In genomic region chr5:36070687-36071571, GRCh38 we compare ENCODE assay signal across 10 cellular contexts. TPM values are rescaled to one million over a fixed set of nuclear protein-coding genes. Genes with fewer than 3 reads are reported as not detected.
DNase-seq lines count a peak whose midpoint lies in the region; ATAC-seq, FAIRE-seq and TF ChIP-seq lines count a peak whose summit lies in the region.
"Had no signal": no experiment of that assay in that cellular context is flagged by ENCODE, and none has a peak within 500 bp of the region (broad histone marks: within the 10 kb centered on the region; RNA-seq: fewer than 3 reads in every experiment).

No MANE protein-coding gene starts in this region.

- peaks cover 43% of the 10 kb centered on the region for H3K27me3 Mint-ChIP-seq in nephron progenitor cell (ENCODE audit: low read depth, poor library complexity)

- DNase-seq in IMR-90 (no peak), H1 (ENCODE audit: low read depth in 1 of 2, low spot score in 2 of 2) (no peak), COLO829 (ENCODE audit: low spot score) (no peak), nephron progenitor cell (no peak), NCI-H1092 (lab: John Stamatoyannopoulos, UW) (no peak)
- DNase-seq in central memory CD4-positive, alpha-beta T cell, result no peak
- DNase-seq: NCI-H1105 had no signal

- H3K23ac ChIP-seq in IMR-90 (ENCODE audit: low read depth, low read length), result no peak overlapping the region
- H3K23ac ChIP-seq in H1 (ENCODE audit: insufficient read length), result no peak overlapping the region

- H3K36me3 Mint-ChIP-seq in nephron progenitor cell (ENCODE audit: low read depth), result no peaks in the 10 kb centered on the region

- CTCF ChIA-PET in IMR-90 (lab: Yijun Ruan, JAX), result no interaction called here
- CTCF ChIA-PET in H1 (lab: Charles Lee; ENCODE audit: partially characterized antibody), result interaction anchor here (0.5 to 3.8 kb wide), 5 partner anchors 8 to 49 kb away, joined by 3 to 26 read pairs (median 6); no protein-coding TSS in a partner anchor

- ATAC-seq in GM19025 (IDR thresholded peaks at IDR 0.05; ENCODE audit: low read depth, unreplicated experiment) (peak; percentile 45), IMR-90 (ENCODE audit: low read depth) (no peak)

- H3K9me3 ChIP-seq in IMR-90 (ENCODE audit: control insufficient read depth, insufficient read depth, low read length) (no peaks in the 10 kb centered on the region), H1 (ENCODE audit: insufficient read depth in 2 of 2, low read depth in 1 of 2, low read length in 1 of 2) (no peaks in the 10 kb centered on the region)

- H3K4me1 Mint-ChIP-seq in nephron progenitor cell, result peaks cover 17% of the 10 kb centered on the region

- no peak overlapping the region for H2AK9ac ChIP-seq in IMR-90 (replicated peaks; ENCODE audit: low read depth, low read length, poor library complexity)

- no peak overlapping the region for H2BK120ac ChIP-seq in IMR-90 (ENCODE audit: low read depth, low read length)
- no peak overlapping the region for H2BK120ac ChIP-seq in H1 (replicated peaks; ENCODE audit: low read depth, low read length)

- H3K27me3 ChIP-seq in IMR-90 (ENCODE audit: control insufficient read depth, insufficient read depth, low read length) (peaks cover 17% of the 10 kb centered on the region), H1 (replicated peaks in 1 of 4; ENCODE audit: control insufficient read depth in 3 of 4, extremely low read depth in 1 of 4, insufficient read depth in 3 of 4, low read length in 3 of 4) (no peaks in the 10 kb centered on the region; a peak in 1 of 7 replicates)

- no peaks in the 10 kb centered on the region for H3K36me3 ChIP-seq in IMR-90 (ENCODE audit: control insufficient read depth, insufficient read depth, low read length)
- H3K36me3 ChIP-seq in H1 (ENCODE audit: control insufficient read depth in 2 of 4, insufficient read depth in 4 of 4, low read length in 3 of 4), result no peaks in the 10 kb centered on the region

- H3K4me3 ChIP-seq in IMR-90 (ENCODE audit: insufficient read depth, low read depth, low read length) (peak overlapping the region; percentile 4; the same call in 1 of the 2 replicates), H1 (ENCODE audit: extremely low read depth in 1 of 4, insufficient read depth in 2 of 4, low read depth in 3 of 4, low read length in 4 of 4) (no peak overlapping the region)

- no peak overlapping the region for H2BK5ac ChIP-seq in IMR-90 (ENCODE audit: low read depth, low read length, poor library complexity, severe bottlenecking)
- no peak overlapping the region for H2BK5ac ChIP-seq in H1 (ENCODE audit: low read depth, low read length)

- no peak overlapping the region for H2AK5ac ChIP-seq in IMR-90 (ENCODE audit: low read depth, low read length)
- H2AK5ac ChIP-seq in H1 (ENCODE audit: low read depth, low read length), result no peak overlapping the region

- H3K18ac ChIP-seq in IMR-90 (ENCODE audit: low read depth, low read length) (no peak overlapping the region), H1 (ENCODE audit: extremely low read depth, low read length) (no peak overlapping the region)

- no TSS peak for BruUV-seq in IMR-90 (replicated peaks; lab: Mats Ljungman, UMichigan)

- H3K9ac ChIP-seq in IMR-90 (ENCODE audit: low read depth, low read length), result no peak overlapping the region
- no peak overlapping the region for H3K9ac ChIP-seq in H1 (replicated peaks in 1 of 4; ENCODE audit: extremely low read depth in 1 of 4, low read depth in 3 of 4, low read length in 3 of 4)

- TF ChIP-seq POLR2A in IMR-90 (IDR thresholded peaks at IDR 0.05; ENCODE audit: low read depth, low read length) (no peak), H1 (IDR thresholded peaks at IDR 0.05; ENCODE audit: control extremely low read depth in 1 of 2, low read depth in 2 of 2, low read length in 2 of 2) (no peak)

- no peaks in the 10 kb centered on the region for H3K9me1 ChIP-seq in IMR-90 (ENCODE audit: insufficient read depth, low read length)

- H4K5ac ChIP-seq in IMR-90 (ENCODE audit: low read depth, low read length), result no peak overlapping the region
- no peak overlapping the region for H4K5ac ChIP-seq in H1 (ENCODE audit: insufficient read length, low read depth, low read length)

- H3K56ac ChIP-seq in IMR-90 (ENCODE audit: extremely low read depth, insufficient read depth, low read length) (no peak overlapping the region), H1 (replicated peaks; ENCODE audit: insufficient read length, low read depth, low read length) (no peak overlapping the region)

- in situ Hi-C loops in IMR-90 (cut with MboI; ENCODE audit: low sequenced_read_pairs), result no loop called here

- H3K4me3 Mint-ChIP-seq in nephron progenitor cell, result no peak overlapping the region

- peaks cover 5% of the 10 kb centered on the region; the same call in 1 of the 2 replicates for H3K23me2 ChIP-seq in H1 (ENCODE audit: low read depth, low read length)

- POLR2A ChIA-PET in IMR-90 (lab: Charles Lee; ENCODE audit: unreplicated experiment) (no interaction called here), H1 (lab: Charles Lee; ENCODE audit: partially characterized antibody) (interaction anchor here (2.1 kb wide), 1 partner anchor 8 kb away, joined by 4 read pairs; no protein-coding TSS in a partner anchor)

- H2AFZ ChIP-seq in IMR-90 (replicated peaks; ENCODE audit: low read length, poor library complexity) (no peak overlapping the region), H1 (ENCODE audit: low read length) (no peak overlapping the region)

- TF ChIP-seq CTCF in IMR-90 (conservative IDR thresholded peaks at IDR 0.05; ENCODE audit: low read depth, low read length) (no peak), H1 (IDR thresholded peaks at IDR 0.05; ENCODE audit: control extremely low read depth in 1 of 3, insufficient read depth in 1 of 3, low read depth in 1 of 3, low read length in 3 of 3) (no peak), nephron progenitor cell (IDR thresholded peaks at IDR 0.05) (no peak)

- TF ChIP-seq RAD21 in IMR-90 (IDR thresholded peaks at IDR 0.05; ENCODE audit: low read length), result no peak
- TF ChIP-seq RAD21 in H1 (IDR thresholded peaks at IDR 0.05 in 1 of 2, conservative IDR thresholded peaks at IDR 0.05 in 1 of 2; ENCODE audit: low read depth in 2 of 2, low read length in 2 of 2), result no peak

- H3K14ac ChIP-seq in IMR-90 (replicated peaks; ENCODE audit: low read depth, low read length) (no peak overlapping the region), H1 (ENCODE audit: insufficient read length) (no peak overlapping the region)

- H2BK15ac ChIP-seq in IMR-90 (ENCODE audit: low read depth, low read length), result no peak overlapping the region
- no peak overlapping the region for H2BK15ac ChIP-seq in H1 (ENCODE audit: low read length)

- no peak for TF ChIP-seq EP300 in H1 (IDR thresholded peaks at IDR 0.05; ENCODE audit: borderline replicate concordance in 1 of 2, low read depth in 2 of 2, low read length in 2 of 2)

- dilution Hi-C loops in IMR-90 (cut with HindIII; ENCODE audit: low sequenced_read_pairs, unreplicated experiment), result no loop called here

- peak; percentile 27 for FAIRE-seq in A204.1 (lab: Jason Lieb, UNC)
- peak; percentile 42 for FAIRE-seq in H1 (lab: Jason Lieb, UNC)

- H3K4me1 ChIP-seq in IMR-90 (ENCODE audit: control insufficient read depth, insufficient read depth, low read length) (no peaks in the 10 kb centered on the region), H1 (replicated peaks in 1 of 4; ENCODE audit: control insufficient read depth in 3 of 4, insufficient read depth in 4 of 4, low read length in 3 of 4) (peaks cover 0 to 10% (median 5%) of the 10 kb centered on the region in 4 experiments; a peak in 3 of 7 replicates)

- H4K8ac ChIP-seq in IMR-90 (ENCODE audit: low read depth in 2 of 2, low read length in 2 of 2) (no peak overlapping the region), H1 (ENCODE audit: extremely low read depth, insufficient read depth, low read length) (no peak overlapping the region)

- no peak overlapping the region for H3K4ac ChIP-seq in IMR-90 (ENCODE audit: low read depth, low read length)
- H3K4ac ChIP-seq in H1 (replicated peaks; ENCODE audit: insufficient read length, low read depth, low read length), result no peak overlapping the region

- H3K27ac ChIP-seq in IMR-90 (ENCODE audit: insufficient read depth, low read length) (no peak overlapping the region), H1 (ENCODE audit: low read depth, low read length) (no peak overlapping the region)

- 67% methylated on average over 4 of the region's 9 CpGs; no CpG with 5 or more reads in 1 of the 2 experiments for WGBS in IMR-90 (ENCODE audit: extremely low coverage in 2 of 2, insufficient read length in 1 of 2), 2 experiments
- WGBS in H1 (ENCODE audit: extremely low coverage in 1 of 2, insufficient coverage in 1 of 2, insufficient read length in 1 of 2, insufficient replicate concordance in 2 of 2, low coverage in 1 of 2, low lambda C conversion rate in 2 of 2, missing lambda C conversion rate in 1 of 2), 2 experiments, result 84% methylated on average over 8 of the region's 9 CpGs; no CpG with 5 or more reads in 1 of the 2 experiments

- H3K4me2 ChIP-seq in IMR-90 (ENCODE audit: low read depth, low read length), result no peak overlapping the region; the same call in 1 of the 2 replicates
- H3K4me2 ChIP-seq in H1 (ENCODE audit: insufficient read depth in 1 of 2, low read depth in 2 of 2, low read length in 2 of 2), result no peak overlapping the region

- intact Hi-C loops in IMR-90 (cut with micrococcal nuclease), result loop anchor here (10.0 kb wide), 1 partner anchor 624 kb away; no protein-coding TSS in a partner anchor

- H4K20me1 ChIP-seq in IMR-90 (ENCODE audit: insufficient read depth, low read length) (no peaks in the 10 kb centered on the region), H1 (replicated peaks in 1 of 2; ENCODE audit: control insufficient read depth in 1 of 2, insufficient read depth in 2 of 2, low read length in 2 of 2) (no peaks in the 10 kb centered on the region)

- H2BK20ac ChIP-seq in IMR-90 (ENCODE audit: low read depth, low read length), result no peak overlapping the region
- H2BK20ac ChIP-seq in H1 (ENCODE audit: low read length), result no peak overlapping the region

- H2BK12ac ChIP-seq in H1 (ENCODE audit: low read depth, low read length), result no peak overlapping the region

- no peak overlapping the region for H3K27ac Mint-ChIP-seq in nephron progenitor cell

- no peaks in the 10 kb centered on the region for H3K79me2 ChIP-seq in H1 (ENCODE audit: control insufficient read depth in 1 of 2, insufficient read depth in 2 of 2, low read length in 2 of 2)

- H4K91ac ChIP-seq in IMR-90 (ENCODE audit: insufficient read depth, low read depth, low read length) (no peak overlapping the region), H1 (replicated peaks; ENCODE audit: insufficient read length, low read length) (no peak overlapping the region)

- H3K9me3 Mint-ChIP-seq in nephron progenitor cell, result no peaks in the 10 kb centered on the region

- H3K79me1 ChIP-seq in IMR-90 (ENCODE audit: low read depth in 1 of 2, low read length in 2 of 2) (no peaks in the 10 kb centered on the region), H1 (ENCODE audit: low read depth, low read length) (no peaks in the 10 kb centered on the region)

RNA-seq across cellular contexts. Expression of gene UGT3A2, which starts 4.2 kb away (rescaled TPM):
- not detected in 2 replicates for total RNA-seq in IMR-90 (2012; rRNA removed)
- polyA plus RNA-seq in IMR-90 (2012; rRNA removed) (not detected in 2 replicates), H1 (2011; rRNA removed) (20.6 and 28.8 TPM in 2 replicates)
- not detected in 2 replicates for polyA plus RNA-seq in IMR-90 (2012; cell fraction: cytosol; rRNA removed)
- polyA plus RNA-seq in IMR-90 (2012; cell fraction: nucleus; rRNA removed; ENCODE audit: low replicate concordance), result not detected in 2 replicates
- 19.4 and 20.4 TPM in 2 replicates for total RNA-seq in H1 (2021; fragmentation: NEBNext Ultra II Directional; extraction: Animal tissue kit (Norgen Biotek cat#: 25700))
- polyA plus RNA-seq in H1 (2011; cell fraction: cytosol; rRNA removed), result 24.9 TPM
- polyA plus RNA-seq in H1 (2011; cell fraction: nucleus; rRNA removed), result 21.1 TPM
- 21.0 to 26.6 TPM (median 24.5 TPM) in 4 replicates for polyA plus RNA-seq in H1 (2012, experiment 1 of 2)
- polyA plus RNA-seq in H1 (2012, experiment 2 of 2), result 30.2 TPM
- polyA plus RNA-seq in H1 (2013, experiment 1 of 2), result 36.0 TPM
- 38.9 TPM for polyA plus RNA-seq in H1 (2013, experiment 2 of 2)
- polyA minus RNA-seq in H1 (2011; rRNA and poly(A)+ RNA removed), result 41.4 and 47.1 TPM in 2 replicates
- 12.7 TPM for polyA minus RNA-seq in H1 (2011; cell fraction: cytosol; rRNA and poly(A)+ RNA removed)
- polyA minus RNA-seq in H1 (2011; cell fraction: nucleus; rRNA and poly(A)+ RNA removed), result 24.9 TPM
- total RNA-seq: lung microvascular endothelial cell had no signal

Comparison
In these comparisons a context has a peak if more than half of its experiments do, and no peak if none do; other contexts are left out.
1. RNA of gene UGT3A2, which starts 4.2 kb away (total RNA-seq): 19.4 to 20.4 TPM in H1; not detected in IMR-90; every median in the first group is over 10 times any median in the second.